In genomic region chr2:217223222-217223930, GRCh38 we compare ENCODE assay signal across 8 cellular contexts.
DNase-seq lines count a peak whose midpoint lies in the region; ATAC-seq and TF ChIP-seq lines count a peak whose summit lies in the region.

No MANE protein-coding gene starts in this region.

- H2AFZ ChIP-seq in PC-3 (ENCODE audit: low read length), result 0 out of 2 replicates have a peak overlapping the region, but pooled peaks have one; percentile 31

- H3K9me3 ChIP-seq in PC-3 (ENCODE audit: low read length), result no peaks in the 10 kb centered on the region

- H3K79me2 ChIP-seq in PC-3 (ENCODE audit: low read length), result no peaks in the 10 kb centered on the region

- no TSS peak for BruUV-seq in PC-3 (replicated peaks; lab: Mats Ljungman, UMichigan)

- peak overlapping the region; percentile 36 for H3K9ac ChIP-seq in PC-3 (ENCODE audit: low read length)

- DNase-seq in stimulated activated CD4-positive, alpha-beta T cell treated with anti-CD3 and anti-CD28 coated beads, Interleukin-12 subunit alpha, Interleukin-12 subunit beta, amount 100 ng/mL, for 24 hours (ENCODE audit: low read depth in 2 of 2), result peak; percentile 12 to 18
- no peak for DNase-seq in stimulated activated CD4-positive, alpha-beta T cell treated with anti-CD3 and anti-CD28 coated beads, Interleukin-12 subunit alpha, Interleukin-12 subunit beta, amount 100 ng/mL, for 4 hours
- DNase-seq in PC-3 (peak; percentile 92), coronary artery (ENCODE audit: low spot score) (no peak), skeletal muscle cell (ENCODE audit: low read depth) (peak; percentile 87), H7 (no peak), activated gamma-delta T cell treated with Interleukin-2 at 50 U/mL for 16 hours (no peak)

- H3K4me1 ChIP-seq in PC-3 (ENCODE audit: insufficient read depth, low read length), result peaks cover 21% of the 10 kb centered on the region

- intact Hi-C loops in PC-3 (cut with micrococcal nuclease), result loop anchor here (1.0 to 10.0 kb wide), 5 partner anchors 16 to 159 kb away; no protein-coding TSS in a partner anchor

- ATAC-seq in HG02938 (IDR thresholded peaks at IDR 0.05; ENCODE audit: unreplicated experiment) (peak; percentile 81), PC-3 (peak; percentile 95)

- TF ChIP-seq CTCF in PC-3 (conservative IDR thresholded peaks at IDR 0.05; ENCODE audit: low read depth, low read length) (no peak), coronary artery (IDR thresholded peaks at IDR 0.05) (no peak)

- H3F3A ChIP-seq in PC-3 (ENCODE audit: low read length, unreplicated experiment), result peaks cover 6% of the 10 kb centered on the region

- H3K27ac ChIP-seq in PC-3 (ENCODE audit: low read length) (peak overlapping the region; percentile 87), coronary artery (peak overlapping the region; percentile 44 to 58)

- CTCF ChIA-PET in PC-3 (lab: Charles Lee), result no interaction called here

- POLR2A ChIA-PET in PC-3 (lab: Charles Lee; ENCODE audit: unreplicated experiment), result no interaction called here

- H3K36me3 ChIP-seq in PC-3 (ENCODE audit: low read depth, low read length) (no peaks in the 10 kb centered on the region; the same call in 1 of the 2 replicates), H7 (replicated peaks; ENCODE audit: control insufficient read depth, insufficient read depth, low read length) (no peaks in the 10 kb centered on the region)

- H4K20me1 ChIP-seq in PC-3 (ENCODE audit: low read length), result no peaks in the 10 kb centered on the region

- H3K4me2 ChIP-seq in PC-3 (ENCODE audit: low read length), result peak overlapping the region; percentile 70

- H3K4me3 ChIP-seq in PC-3 (ENCODE audit: low read length), result peak overlapping the region; percentile 14; the same call in 1 of the 2 replicates
- H3K4me3 ChIP-seq in coronary artery, result no peak overlapping the region
- no peak overlapping the region for H3K4me3 ChIP-seq in skeletal muscle cell (ENCODE audit: low read depth, low read length)
- no peak overlapping the region for H3K4me3 ChIP-seq in H7 (ENCODE audit: insufficient read depth, low read depth, low read length)

- H3K27me3 ChIP-seq in PC-3 (ENCODE audit: low read length) (no peaks in the 10 kb centered on the region), H7 (ENCODE audit: control insufficient read depth, insufficient read depth, low read length) (no peaks in the 10 kb centered on the region)

- no peaks in the 10 kb centered on the region for H3K9me2 ChIP-seq in PC-3 (replicated peaks; ENCODE audit: low read length)

Comparison
In these comparisons a context has a peak if more than half of its experiments do, and no peak if none do; other contexts are left out.
1. DNase-seq: peak in stimulated activated CD4-positive, alpha-beta T cell treated with anti-CD3 and anti-CD28 coated beads, Interleukin-12 subunit alpha, Interleukin-12 subunit beta, amount 100 ng/mL, for 24 hours (2 of 2), PC-3 (single experiment) and skeletal muscle cell (single experiment); none in stimulated activated CD4-positive, alpha-beta T cell treated with anti-CD3 and anti-CD28 coated beads, Interleukin-12 subunit alpha, Interleukin-12 subunit beta, amount 100 ng/mL, for 4 hours (single experiment), coronary artery (single experiment), H7 (single experiment) and activated gamma-delta T cell treated with Interleukin-2 at 50 U/mL for 16 hours (single experiment).